In the genomic region with DNA sequence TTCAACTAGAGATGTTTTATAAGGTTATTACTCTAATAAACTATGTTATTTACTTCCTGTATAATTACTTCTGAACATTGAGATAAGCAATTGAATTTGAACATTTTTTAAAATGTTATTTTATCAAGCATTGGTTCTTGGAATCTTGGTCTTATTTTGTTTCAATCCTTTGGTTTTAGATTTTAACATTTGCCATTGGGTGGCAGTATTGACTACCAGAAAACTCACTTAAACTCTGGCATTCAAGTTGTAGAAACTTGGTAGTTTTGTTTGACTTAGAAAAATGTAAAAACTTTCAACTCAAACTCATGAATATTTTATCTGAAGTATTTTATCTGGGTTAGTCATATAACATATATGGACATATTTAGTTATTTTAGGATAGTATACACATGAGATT, we compare ENCODE assay signal across 13 cellular contexts. TPM values are rescaled to one million over a fixed set of nuclear protein-coding genes. Genes with fewer than 3 reads are reported as not detected.
A peak's percentile ranks its signal among the peaks of the same experiment; 100 is the strongest.
DNase-seq lines count a peak whose midpoint lies in the region; ATAC-seq, FAIRE-seq and TF ChIP-seq lines count a peak whose summit lies in the region.
"Had no signal": no experiment of that assay in that cellular context is flagged by ENCODE, and none has a peak within 500 bp of the region (broad histone marks: within the 10 kb centered on the region; RNA-seq: fewer than 3 reads in every experiment).

No MANE protein-coding gene starts in this region.

- no peaks in the 10 kb centered on the region for H3K79me2 ChIP-seq in GM23338 (replicated peaks; ENCODE audit: insufficient read depth)

- no peaks in the 10 kb centered on the region for H3K27me3 ChIP-seq in AG04450 (ENCODE audit: control insufficient read depth, insufficient read depth, low read length)
- no peaks in the 10 kb centered on the region for H3K27me3 ChIP-seq in GM23338 (ENCODE audit: insufficient read depth)
- H3K27me3 ChIP-seq in ascending aorta = no peaks in the 10 kb centered on the region

- DNase-seq in AG04450 (ENCODE audit: low read depth, low spot score) = no peak
- DNase-seq in GM23338 (ENCODE audit: low spot score) = peak; percentile 44
- no peak for DNase-seq in ascending aorta (ENCODE audit: low spot score in 2 of 2)
- DNase-seq in hypothalamus (lab: John Stamatoyannopoulos, UW) = no peak
- no peak for DNase-seq in T-helper 2 cell
- no peak for DNase-seq in cerebellum (ENCODE audit: low spot score)
- no peak for DNase-seq in cerebellar cortex (ENCODE audit: low spot score)
- DNase-seq: activated naive CD8-positive, alpha-beta T cell treated with anti-CD3 and anti-CD28 coated beads for 36 hours; GDM1; T-helper 17 cell had no signal

- no peak overlapping the region for H3K4me3 ChIP-seq in AG04450 (ENCODE audit: low read depth, low read length)
- H3K4me3 ChIP-seq in GM23338 = no peak overlapping the region
- H3K4me3 ChIP-seq in ascending aorta = no peak overlapping the region

- intact Hi-C loops in ascending aorta (cut with DNase I) = loop anchor here (10.0 kb wide), 1 partner anchor 1244 kb away; no protein-coding TSS in a partner anchor

- no peaks in the 10 kb centered on the region for H3K36me3 ChIP-seq in GM23338 (ENCODE audit: insufficient read depth)
- H3K36me3 ChIP-seq in ascending aorta = no peaks in the 10 kb centered on the region

- H4K20me1 ChIP-seq in GM23338 (replicated peaks; ENCODE audit: insufficient read depth) = no peaks in the 10 kb centered on the region

- H3K4me3 Mint-ChIP-seq in GM23338 = no peak overlapping the region
- H3K4me3 Mint-ChIP-seq: activated naive CD8-positive, alpha-beta T cell treated with anti-CD3 and anti-CD28 coated beads for 36 hours; memory B cell; T-helper 17 cell had no signal

- no peak overlapping the region for H3K27ac Mint-ChIP-seq in GM23338
- H3K27ac Mint-ChIP-seq: activated naive CD8-positive, alpha-beta T cell treated with anti-CD3 and anti-CD28 coated beads for 36 hours; memory B cell; T-helper 17 cell had no signal

- no peak for ATAC-seq in GM23338
- ATAC-seq: T-helper 17 cell had no signal

- H3K9me2 ChIP-seq in GM23338 (ENCODE audit: insufficient read depth) = no peaks in the 10 kb centered on the region

- H3K4me1 Mint-ChIP-seq in GM23338 = peaks cover 6% of the 10 kb centered on the region; the same call in 2 of the 3 replicates
- H3K4me1 Mint-ChIP-seq: activated naive CD8-positive, alpha-beta T cell treated with anti-CD3 and anti-CD28 coated beads for 36 hours; memory B cell had no signal

- TF ChIP-seq CTCF in AG04450 (IDR thresholded peaks at IDR 0.05; ENCODE audit: low read depth, low read length) = peak; percentile 40; the same call in 1 of the 2 replicates
- peak; percentile 51 to 71 for TF ChIP-seq CTCF in GM23338 (conservative IDR thresholded peaks at IDR 0.05; ENCODE audit: low read depth in 2 of 2)
- peak in 2 of 3 experiments; percentile 29 to 49 for TF ChIP-seq CTCF in ascending aorta (IDR thresholded peaks at IDR 0.05)

- CTCF ChIA-PET in AG04450 (lab: Charles Lee) = interaction anchor here (1.0 to 1.1 kb wide), 2 partner anchors 13 to 19 kb away, joined by 3 to 4 read pairs; no protein-coding TSS in a partner anchor

- peaks cover 32% of the 10 kb centered on the region for H3K36me3 Mint-ChIP-seq in GM23338 (ENCODE audit: low read depth)
- H3K36me3 Mint-ChIP-seq: activated naive CD8-positive, alpha-beta T cell treated with anti-CD3 and anti-CD28 coated beads for 36 hours; memory B cell had no signal

- H2AFZ ChIP-seq in GM23338 = no peak overlapping the region

- FAIRE-seq in islet of Langerhans (lab: Jason Lieb, UNC) = peak; percentile 13

- H3K27me3 Mint-ChIP-seq in GM23338 (ENCODE audit: insufficient read depth, low read depth, poor library complexity) = no peaks in the 10 kb centered on the region

- H3F3A ChIP-seq in GM23338 (replicated peaks; ENCODE audit: low read depth) = no peaks in the 10 kb centered on the region

- POLR2A ChIA-PET in AG04450 (lab: Yijun Ruan, JAX) = no interaction called here

- H3K9me3 ChIP-seq in AG04450 (ENCODE audit: control insufficient read depth, insufficient read depth, low read length) = no peaks in the 10 kb centered on the region
- no peaks in the 10 kb centered on the region for H3K9me3 ChIP-seq in ascending aorta

- H3K27ac ChIP-seq in AG04450 (ENCODE audit: low read depth, low read length) = no peak overlapping the region
- no peak overlapping the region for H3K27ac ChIP-seq in GM23338 (ENCODE audit: low read depth)
- H3K27ac ChIP-seq in ascending aorta = no peak overlapping the region
- H3K27ac ChIP-seq: KMS-11 had no signal

- H3K4me2 ChIP-seq in GM23338 = no peak overlapping the region
- H3K4me2 ChIP-seq: KMS-11 had no signal

- no peaks in the 10 kb centered on the region for H3K4me1 ChIP-seq in GM23338 (ENCODE audit: insufficient read depth)
- H3K4me1 ChIP-seq in ascending aorta = no peaks in the 10 kb centered on the region

- H3K9me3 Mint-ChIP-seq in GM23338 = peaks cover 27% of the 10 kb centered on the region

TF ChIP-seq in GM23338, 12 proteins besides CTCF, POLR2A, EP300 and RAD21 (continues in another document):
- TF ChIP-seq JUNB (IDR thresholded peaks at IDR 0.05; ENCODE audit: unreplicated experiment) (no peak), STAT1 (IDR thresholded peaks at IDR 0.05; ENCODE audit: unreplicated experiment) (no peak), EZH2phosphoT487 (IDR thresholded peaks at IDR 0.05; ENCODE audit: unreplicated experiment) (no peak), NANOG (IDR thresholded peaks at IDR 0.05; ENCODE audit: borderline replicate concordance) (no peak), CREB1 (CRISPR knock-in tag; IDR thresholded peaks at IDR 0.05; ENCODE audit: low read depth) (no peak), POLR2AphosphoS5 (IDR thresholded peaks at IDR 0.05; ENCODE audit: low read depth) (no peak), ZNF331 (CRISPR knock-in tag; IDR thresholded peaks at IDR 0.05; ENCODE audit: low read depth) (no peak)
- TF ChIP-seq, protein P1, sequence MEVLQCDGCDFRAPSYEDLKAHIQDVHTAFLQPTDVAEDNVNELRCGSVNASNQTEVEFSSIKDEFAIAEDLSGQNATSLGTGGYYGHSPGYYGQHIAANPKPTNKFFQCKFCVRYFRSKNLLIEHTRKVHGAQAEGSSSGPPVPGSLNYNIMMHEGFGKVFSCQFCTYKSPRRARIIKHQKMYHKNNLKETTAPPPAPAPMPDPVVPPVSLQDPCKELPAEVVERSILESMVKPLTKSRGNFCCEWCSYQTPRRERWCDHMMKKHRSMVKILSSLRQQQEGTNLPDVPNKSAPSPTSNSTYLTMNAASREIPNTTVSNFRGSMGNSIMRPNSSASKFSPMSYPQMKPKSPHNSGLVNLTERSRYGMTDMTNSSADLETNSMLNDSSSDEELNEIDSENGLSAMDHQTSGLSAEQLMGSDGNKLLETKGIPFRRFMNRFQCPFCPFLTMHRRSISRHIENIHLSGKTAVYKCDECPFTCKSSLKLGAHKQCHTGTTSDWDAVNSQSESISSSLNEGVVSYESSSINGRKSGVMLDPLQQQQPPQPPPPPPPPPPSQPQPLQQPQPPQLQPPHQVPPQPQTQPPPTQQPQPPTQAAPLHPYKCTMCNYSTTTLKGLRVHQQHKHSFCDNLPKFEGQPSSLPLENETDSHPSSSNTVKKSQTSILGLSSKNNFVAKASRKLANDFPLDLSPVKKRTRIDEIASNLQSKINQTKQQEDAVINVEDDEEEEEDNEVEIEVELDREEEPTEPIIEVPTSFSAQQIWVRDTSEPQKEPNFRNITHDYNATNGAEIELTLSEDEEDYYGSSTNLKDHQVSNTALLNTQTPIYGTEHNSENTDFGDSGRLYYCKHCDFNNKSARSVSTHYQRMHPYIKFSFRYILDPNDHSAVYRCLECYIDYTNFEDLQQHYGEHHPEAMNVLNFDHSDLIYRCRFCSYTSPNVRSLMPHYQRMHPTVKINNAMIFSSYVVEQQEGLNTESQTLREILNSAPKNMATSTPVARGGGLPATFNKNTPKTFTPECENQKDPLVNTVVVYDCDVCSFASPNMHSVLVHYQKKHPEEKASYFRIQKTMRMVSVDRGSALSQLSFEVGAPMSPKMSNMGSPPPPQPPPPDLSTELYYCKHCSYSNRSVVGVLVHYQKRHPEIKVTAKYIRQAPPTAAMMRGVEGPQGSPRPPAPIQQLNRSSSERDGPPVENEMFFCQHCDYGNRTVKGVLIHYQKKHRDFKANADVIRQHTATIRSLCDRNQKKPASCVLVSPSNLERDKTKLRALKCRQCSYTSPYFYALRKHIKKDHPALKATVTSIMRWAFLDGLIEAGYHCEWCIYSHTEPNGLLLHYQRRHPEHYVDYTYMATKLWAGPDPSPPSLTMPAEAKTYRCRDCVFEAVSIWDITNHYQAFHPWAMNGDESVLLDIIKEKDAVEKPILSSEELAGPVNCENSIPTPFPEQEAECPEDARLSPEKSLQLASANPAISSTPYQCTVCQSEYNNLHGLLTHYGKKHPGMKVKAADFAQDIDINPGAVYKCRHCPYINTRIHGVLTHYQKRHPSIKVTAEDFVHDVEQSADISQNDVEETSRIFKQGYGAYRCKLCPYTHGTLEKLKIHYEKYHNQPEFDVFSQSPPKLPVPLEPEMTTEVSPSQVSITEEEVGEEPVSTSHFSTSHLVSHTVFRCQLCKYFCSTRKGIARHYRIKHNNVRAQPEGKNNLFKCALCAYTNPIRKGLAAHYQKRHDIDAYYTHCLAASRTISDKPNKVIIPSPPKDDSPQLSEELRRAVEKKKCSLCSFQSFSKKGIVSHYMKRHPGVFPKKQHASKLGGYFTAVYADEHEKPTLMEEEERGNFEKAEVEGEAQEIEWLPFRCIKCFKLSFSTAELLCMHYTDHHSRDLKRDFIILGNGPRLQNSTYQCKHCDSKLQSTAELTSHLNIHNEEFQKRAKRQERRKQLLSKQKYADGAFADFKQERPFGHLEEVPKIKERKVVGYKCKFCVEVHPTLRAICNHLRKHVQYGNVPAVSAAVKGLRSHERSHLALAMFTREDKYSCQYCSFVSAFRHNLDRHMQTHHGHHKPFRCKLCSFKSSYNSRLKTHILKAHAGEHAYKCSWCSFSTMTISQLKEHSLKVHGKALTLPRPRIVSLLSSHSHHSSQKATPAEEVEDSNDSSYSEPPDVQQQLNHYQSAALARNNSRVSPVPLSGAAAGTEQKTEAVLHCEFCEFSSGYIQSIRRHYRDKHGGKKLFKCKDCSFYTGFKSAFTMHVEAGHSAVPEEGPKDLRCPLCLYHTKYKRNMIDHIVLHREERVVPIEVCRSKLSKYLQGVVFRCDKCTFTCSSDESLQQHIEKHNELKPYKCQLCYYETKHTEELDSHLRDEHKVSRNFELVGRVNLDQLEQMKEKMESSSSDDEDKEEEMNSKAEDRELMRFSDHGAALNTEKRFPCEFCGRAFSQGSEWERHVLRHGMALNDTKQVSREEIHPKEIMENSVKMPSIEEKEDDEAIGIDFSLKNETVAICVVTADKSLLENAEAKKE (CRISPR knock-in tag; IDR thresholded peaks at IDR 0.05) = no peak

RNA-seq across cellular contexts. Expression of a gene that starts 48.1 kb away (rescaled TPM):
- polyA plus RNA-seq in AG04450 (2011; rRNA removed) = 0.17 and 0.20 TPM in 2 replicates
- 0.35 and 0.64 TPM in 2 replicates for polyA minus RNA-seq in AG04450 (2011; rRNA and poly(A)+ RNA removed)
- total RNA-seq in GM23338 (2014; rRNA removed; shearing (Covaris generic)) = 24.0 and 29.7 TPM in 2 replicates
- 3.6 and 4.8 TPM in 2 replicates for polyA plus RNA-seq in GM23338 (2016; fragmentation: Nextera tagmentation; extraction: Ambion mirVana)
- total RNA-seq in ascending aorta = 15.4 TPM
- 419 TPM for total RNA-seq in cerebellum
- total RNA-seq: T-helper 17 cell had no signal

Comparison
In these comparisons a context has a peak if more than half of its experiments do, and no peak if none do; other contexts are left out.
1. RNA of a gene that starts 48.1 kb away (total RNA-seq): 419 TPM in cerebellum (single experiment); 24.0 to 29.7 TPM in GM23338 and 15.4 TPM in ascending aorta (single experiment); every median in the first group is over 10 times any median in the second.
2. Peak in every context shown above with its lines, with median percentiles within 50 percentile points of each other: CTCF ChIP-seq.